28 cellular contexts compared by ENCODE assay signal in the genomic region with DNA sequence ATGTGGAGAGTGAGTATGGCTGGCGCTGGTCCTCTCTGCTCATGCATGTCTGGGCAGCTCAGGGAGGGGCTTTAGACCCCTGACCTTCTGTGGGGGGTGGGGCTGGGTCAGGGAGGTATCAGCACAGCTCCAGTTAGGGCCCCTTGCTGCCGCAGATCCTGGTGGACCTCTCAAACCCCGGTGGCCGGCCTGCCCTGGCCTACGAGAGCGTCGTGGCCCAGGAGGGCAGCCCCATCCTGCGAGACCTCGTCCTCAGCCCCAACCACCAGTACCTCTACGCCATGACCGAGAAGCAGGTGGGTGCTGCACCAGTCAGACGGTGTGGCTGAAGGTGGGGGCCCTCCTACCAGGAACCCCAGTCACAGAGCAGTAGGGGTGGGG. TPM values are rescaled to one million over a fixed set of nuclear protein-coding genes. Genes with fewer than 3 reads are reported as not detected.
DNase-seq lines count a peak whose midpoint lies in the region; ATAC-seq, FAIRE-seq and TF ChIP-seq lines count a peak whose summit lies in the region.
"Had no signal": no experiment of that assay in that cellular context is flagged by ENCODE, and none has a peak within 500 bp of the region (broad histone marks: within the 10 kb centered on the region; RNA-seq: fewer than 3 reads in every experiment).

No MANE protein-coding gene starts in this region.

- H3K9me3 Mint-ChIP-seq in astrocyte (ENCODE audit: unreplicated experiment): no peaks in the 10 kb centered on the region
- H3K9me3 Mint-ChIP-seq: activated CD8-positive, alpha-beta T cell treated with anti-CD3 and anti-CD28 coated beads for 36 hours; activated naive CD4-positive, alpha-beta T cell treated with anti-CD3 and anti-CD28 coated beads, Interleukin-2, amount 50 U/mL, for 72 hours; mesothelial cell of epicardium; naive thymus-derived CD8-positive, alpha-beta T cell had no signal

- no peak for DNase-seq in GM23248
- no peak for DNase-seq in astrocyte (ENCODE audit: low read depth)
- no peak for DNase-seq in mesendoderm
- DNase-seq in activated gamma-delta T cell treated with Interleukin-2 at 50 U/mL for 16 hours: no peak
- DNase-seq in small intestine: no peak
- DNase-seq in LoVo (ENCODE audit: low spot score): no peak
- DNase-seq: activated CD8-positive, alpha-beta memory T cell treated with anti-CD3 and anti-CD28 coated beads, Interleukin-2, amount 50 U/mL, for 48 hours; activated CD8-positive, alpha-beta T cell treated with anti-CD3 and anti-CD28 coated beads for 36 hours; C1 segment of cervical spinal cord; COR-L47; DMS53; H7; left lung; naive thymus-derived CD8-positive, alpha-beta T cell; NCI-H2081; NCI-H2227 treated with DMSO at 0.1 percent for 48 hours; NCI-H526 treated with DMSO at 0.1 percent for 48 hours; Right ventricle myocardium superior; stimulated activated naive CD4-positive, alpha-beta T cell had no signal

- H3K23ac ChIP-seq in mesendoderm (ENCODE audit: low read length): no peak overlapping the region

- H3K4me2 ChIP-seq in GM23248 (ENCODE audit: unreplicated experiment): peak overlapping the region; percentile 80
- H3K4me2 ChIP-seq in astrocyte (ENCODE audit: low read length): no peak overlapping the region
- no peak overlapping the region for H3K4me2 ChIP-seq in mesendoderm (ENCODE audit: low read length)
- H3K4me2 ChIP-seq: KMS-11, PC-9 had no signal

- no peak overlapping the region for H2AK5ac ChIP-seq in mesendoderm (ENCODE audit: low read length)

- no peak overlapping the region for H2BK15ac ChIP-seq in mesendoderm (replicated peaks; ENCODE audit: low read depth)

- H4K20me1 ChIP-seq in GM23248 (ENCODE audit: insufficient read depth) (no peaks in the 10 kb centered on the region), astrocyte (ENCODE audit: insufficient read depth, low read length) (peaks cover 27% of the 10 kb centered on the region)

- H3K36me3 ChIP-seq in GM23248 (ENCODE audit: low read depth): no peaks in the 10 kb centered on the region
- no peaks in the 10 kb centered on the region for H3K36me3 ChIP-seq in astrocyte (ENCODE audit: insufficient read depth, low read length)
- H3K36me3 ChIP-seq in mesendoderm (ENCODE audit: control insufficient read depth, insufficient read depth, low read length): peaks cover 3% of the 10 kb centered on the region
- peaks cover 5% of the 10 kb centered on the region for H3K36me3 ChIP-seq in thymus (ENCODE audit: control insufficient read depth, insufficient read depth)
- H3K36me3 ChIP-seq in small intestine (ENCODE audit: control insufficient read depth in 2 of 2, insufficient read depth in 2 of 2, low read length in 2 of 2): no peaks in the 10 kb centered on the region

- no peak for TF ChIP-seq CTCF in astrocyte (IDR thresholded peaks at IDR 0.05; ENCODE audit: insufficient read depth, low read depth, low read length)

- H3K79me2 ChIP-seq in GM23248 (ENCODE audit: insufficient read depth) (peaks cover 37% of the 10 kb centered on the region), astrocyte (ENCODE audit: insufficient read depth, low read length) (peaks cover 62% of the 10 kb centered on the region), mesendoderm (ENCODE audit: control insufficient read depth, insufficient read depth, low read length) (peaks cover 4% of the 10 kb centered on the region)

- no peaks in the 10 kb centered on the region for H3K9me2 ChIP-seq in GM23248 (ENCODE audit: insufficient read depth)

- no peaks in the 10 kb centered on the region for H3K27me3 ChIP-seq in GM23248 (replicated peaks; ENCODE audit: insufficient read depth)
- no peaks in the 10 kb centered on the region for H3K27me3 ChIP-seq in astrocyte (ENCODE audit: insufficient read depth, low read length)
- H3K27me3 ChIP-seq in mesendoderm (ENCODE audit: insufficient read depth, low read length, poor library complexity): no peaks in the 10 kb centered on the region
- no peaks in the 10 kb centered on the region for H3K27me3 ChIP-seq in thymus (ENCODE audit: control insufficient read depth, insufficient read depth)
- H3K27me3 ChIP-seq in small intestine (ENCODE audit: control insufficient read depth in 2 of 2, insufficient read depth in 2 of 2, low read length in 2 of 2): no peaks in the 10 kb centered on the region
- H3K27me3 ChIP-seq: left lung had no signal

- no peaks in the 10 kb centered on the region for H3K27me3 Mint-ChIP-seq in astrocyte (ENCODE audit: low read depth, unreplicated experiment)
- H3K27me3 Mint-ChIP-seq: activated CD8-positive, alpha-beta T cell treated with anti-CD3 and anti-CD28 coated beads for 36 hours; naive thymus-derived CD8-positive, alpha-beta T cell had no signal

- in situ Hi-C loops in GM23248 (cut with MboI): no loop called here

- H3K4ac ChIP-seq in mesendoderm (ENCODE audit: low read depth, low read length): no peak overlapping the region

- H3K56ac ChIP-seq in mesendoderm (ENCODE audit: low read length): peak overlapping the region; percentile 25

- no peak overlapping the region for H2BK5ac ChIP-seq in mesendoderm (ENCODE audit: low read length)

- H2BK120ac ChIP-seq in mesendoderm (ENCODE audit: low read depth, low read length): no peak overlapping the region

- H3K4me1 Mint-ChIP-seq in astrocyte (ENCODE audit: low read depth, unreplicated experiment): peaks cover 16% of the 10 kb centered on the region

- peaks cover 5% of the 10 kb centered on the region; the same call in 1 of the 2 replicates for H3F3A ChIP-seq in GM23248 (ENCODE audit: insufficient read depth)

- H3K4me1 ChIP-seq in GM23248 (ENCODE audit: insufficient read depth) (peaks cover 22% of the 10 kb centered on the region), astrocyte (ENCODE audit: insufficient read depth, low read length) (peaks cover 37% of the 10 kb centered on the region), mesendoderm (ENCODE audit: control insufficient read depth, low read depth, low read length) (peaks cover 9% of the 10 kb centered on the region), thymus (ENCODE audit: control insufficient read depth, insufficient read depth, low read length) (no peaks in the 10 kb centered on the region), small intestine (ENCODE audit: control insufficient read depth in 2 of 2, insufficient read depth in 1 of 2, low read depth in 1 of 2, low read length in 1 of 2) (no peaks in the 10 kb centered on the region)

- H2AFZ ChIP-seq in GM23248 (no peak overlapping the region), astrocyte (ENCODE audit: low read depth, low read length) (no peak overlapping the region)
- H2AFZ ChIP-seq: PC-9 had no signal

- H3K18ac ChIP-seq in mesendoderm (ENCODE audit: low read length): no peak overlapping the region

- peaks cover 4% of the 10 kb centered on the region for H3K36me3 Mint-ChIP-seq in astrocyte (ENCODE audit: low read depth, unreplicated experiment)
- H3K36me3 Mint-ChIP-seq: activated naive CD4-positive, alpha-beta T cell treated with anti-CD3 and anti-CD28 coated beads, Interleukin-2, amount 50 U/mL, for 72 hours; naive thymus-derived CD8-positive, alpha-beta T cell had no signal

- 89 to 94% methylated on average over 11 of the region's 12 CpGs for WGBS in GM23248 (ENCODE audit: low coverage in 1 of 2, low lambda C conversion rate in 2 of 2, missing lambda C conversion rate in 2 of 2), 2 experiments
- WGBS in mesendoderm (ENCODE audit: extremely low coverage, insufficient coverage, low lambda C conversion rate): no CpG with 5 or more reads among the region's 12 CpGs
- 90% methylated on average over 12 of the region's 12 CpGs for WGBS in thymus
- 91 to 95% (median 95%) methylated on average over 11 to 12 of the region's 12 CpGs for WGBS in small intestine, 3 donors

- H3K9ac ChIP-seq in GM23248 (peak overlapping the region; percentile 86), astrocyte (ENCODE audit: low read length) (no peak overlapping the region), mesendoderm (ENCODE audit: low read length) (no peak overlapping the region)
- H3K9ac ChIP-seq: KMS-11 had no signal

- no peak overlapping the region for H4K8ac ChIP-seq in mesendoderm (ENCODE audit: low read depth, low read length)

- H3K4me3 ChIP-seq in GM23248: no peak overlapping the region
- H3K4me3 ChIP-seq in astrocyte (ENCODE audit: insufficient read depth, low read depth, low read length): no peak overlapping the region
- H3K4me3 ChIP-seq in mesendoderm (ENCODE audit: low read length): no peak overlapping the region
- no peak overlapping the region for H3K4me3 ChIP-seq in thymus (ENCODE audit: low read length)
- no peak overlapping the region for H3K4me3 ChIP-seq in small intestine (ENCODE audit: low read depth in 1 of 2, low read length in 2 of 2)
- H3K4me3 ChIP-seq: left lung, PC-9 had no signal

- H3K9me3 ChIP-seq in GM23248 (ENCODE audit: low read depth): no peaks in the 10 kb centered on the region
- no peaks in the 10 kb centered on the region for H3K9me3 ChIP-seq in astrocyte (ENCODE audit: insufficient read depth, low read depth, low read length)
- H3K9me3 ChIP-seq in thymus (ENCODE audit: control insufficient read depth): no peaks in the 10 kb centered on the region
- H3K9me3 ChIP-seq in small intestine (ENCODE audit: control insufficient read depth, low read depth): no peaks in the 10 kb centered on the region
- H3K9me3 ChIP-seq: left lung had no signal

- peaks cover 16% of the 10 kb centered on the region for H3K79me1 ChIP-seq in mesendoderm (ENCODE audit: low read length)

- no peak overlapping the region for H4K5ac ChIP-seq in mesendoderm (ENCODE audit: low read length)

- no peak for ATAC-seq in HG03565 (IDR thresholded peaks at IDR 0.05; ENCODE audit: unreplicated experiment)
- ATAC-seq: activated CD8-positive, alpha-beta T cell treated with anti-CD3 and anti-CD28 coated beads for 36 hours; activated naive CD4-positive, alpha-beta T cell treated with anti-CD3 and anti-CD28 coated beads, Interleukin-2, amount 50 U/mL, for 72 hours; naive thymus-derived CD8-positive, alpha-beta T cell had no signal

- H3K27ac Mint-ChIP-seq in astrocyte (ENCODE audit: unreplicated experiment): no peak overlapping the region
- H3K27ac Mint-ChIP-seq: activated CD8-positive, alpha-beta T cell treated with anti-CD3 and anti-CD28 coated beads for 36 hours; activated naive CD4-positive, alpha-beta T cell treated with anti-CD3 and anti-CD28 coated beads, Interleukin-2, amount 50 U/mL, for 72 hours had no signal

- no peak for FAIRE-seq in astrocyte (lab: Jason Lieb, UNC)
- no peak for FAIRE-seq in small intestine (lab: Jason Lieb, UNC)
- FAIRE-seq: colon, GM12891, islet of Langerhans had no signal

- no peak overlapping the region for H3K4me3 Mint-ChIP-seq in astrocyte (ENCODE audit: unreplicated experiment)
- H3K4me3 Mint-ChIP-seq: activated CD8-positive, alpha-beta T cell treated with anti-CD3 and anti-CD28 coated beads for 36 hours; mesothelial cell of epicardium; naive thymus-derived CD8-positive, alpha-beta T cell had no signal

- H3K27ac ChIP-seq in GM23248 (peak overlapping the region; percentile 92), astrocyte (ENCODE audit: low read depth, low read length) (peak overlapping the region; percentile 6), mesendoderm (ENCODE audit: low read depth, low read length) (no peak overlapping the region), thymus (ENCODE audit: low read depth) (peak overlapping the region; percentile 65), small intestine (ENCODE audit: low read depth in 1 of 2, low read length in 1 of 2) (no peak overlapping the region)
- H3K27ac ChIP-seq: KMS-11, PC-9 had no signal

RNA-seq across cellular contexts. Expression of a gene that starts 20.2 kb away (rescaled TPM):
- 84.7 and 86.1 TPM in 2 replicates for total RNA-seq in GM23248 (2014; rRNA removed; shearing (Covaris generic))
- polyA plus RNA-seq in GM23248 (2016; fragmentation: Nextera tagmentation; extraction: Ambion mirVana) (12.4 and 13.4 TPM in 2 replicates), thymus (9.6 TPM), small intestine (1 to 10 TPM; 1.4 to 8.0 (median 4.7) TPM)
- 63.3 and 64.3 TPM in 2 replicates for total RNA-seq in astrocyte
- 23.2 TPM for polyA plus RNA-seq in mesendoderm (2013, experiment 1 of 2)
- polyA plus RNA-seq in mesendoderm (2013, experiment 2 of 2): 22.8 TPM

Comparison
In these comparisons a context has a peak if more than half of its experiments do, and no peak if none do; other contexts are left out.
1. H3K27ac ChIP-seq: peak in GM23248 (single experiment), astrocyte (single experiment) and thymus (single experiment); none in mesendoderm (single experiment) and small intestine (0 of 2).